In genomic region chr10:17808971-17809841, GRCh38 we compare ENCODE assay signal across 14 cellular contexts. TPM values are rescaled to one million over a fixed set of nuclear protein-coding genes. Genes with fewer than 3 reads are reported as not detected.
DNase-seq lines count a peak whose midpoint lies in the region; ATAC-seq, FAIRE-seq and TF ChIP-seq lines count a peak whose summit lies in the region.
"Had no signal": no experiment of that assay in that cellular context is flagged by ENCODE, and none has a peak within 500 bp of the region (broad histone marks: within the 10 kb centered on the region; RNA-seq: fewer than 3 reads in every experiment).

Gene MRC1 (plus strand): TSS chr10:17809348. CDS start chr10:17809466, 118 bp downstream.

- H3F3A ChIP-seq in GM23248 (ENCODE audit: insufficient read depth), result no peaks in the 10 kb centered on the region

- intact Hi-C loops in heart right ventricle (cut with DNase I) (no loop called here), tibial artery (cut with DNase I; ENCODE audit: low total_unique reads) (no loop called here)

- H3K4me1 ChIP-seq in heart right ventricle (peaks cover 0 to 18% (median 0%) of the 10 kb centered on the region in 9 donors), tibial artery (no peaks in the 10 kb centered on the region), GM23248 (ENCODE audit: insufficient read depth) (0 out of 2 replicates have a peak, but pooled peaks cover 8% of the 10 kb centered on the region)
- H3K4me1 ChIP-seq: Caco-2 had no signal

- H2AFZ ChIP-seq in GM23248, result no peak within 1 kb of the TSS

- WGBS in adipose tissue, 3 donors, result 45 to 86% (median 48%) methylated on average over 23 of the region's 23 CpGs
- WGBS in heart right ventricle, 2 donors, result 67 to 69% methylated on average over 23 of the region's 23 CpGs
- WGBS in GM23248 (ENCODE audit: low coverage in 1 of 2, low lambda C conversion rate in 2 of 2, missing lambda C conversion rate in 2 of 2), 2 experiments, result 84 to 86% methylated on average over 21 to 23 of the region's 23 CpGs

- no peaks in the 10 kb centered on the region for H3K9me2 ChIP-seq in GM23248 (ENCODE audit: insufficient read depth)

- H3K4me3 Mint-ChIP-seq in neural crest cell, result no peak within 1 kb of the TSS

- H3K4me3 ChIP-seq in heart right ventricle (peak within 1 kb of the TSS in 8 of 10 donors; percentile 10 to 53 (median 34)), tibial artery (peak within 1 kb of the TSS; percentile 26 to 36), GM23248 (no peak within 1 kb of the TSS)

- no peaks in the 10 kb centered on the region for H4K20me1 ChIP-seq in GM23248 (ENCODE audit: insufficient read depth)

- no peaks in the 10 kb centered on the region for H3K27me3 Mint-ChIP-seq in neural crest cell (ENCODE audit: low read depth)

- H3K27ac ChIP-seq in adipose tissue (ENCODE audit: low read depth, low read length) (no peak within 1 kb of the TSS), heart right ventricle (peak within 1 kb of the TSS in 5 of 10 donors; percentile 12 to 78 (median 48)), tibial artery (no peak within 1 kb of the TSS), GM23248 (no peak within 1 kb of the TSS)
- H3K27ac ChIP-seq: brain microvascular endothelial cell had no signal

- no peak within 1 kb of the TSS for H3K4me2 ChIP-seq in GM23248 (ENCODE audit: unreplicated experiment)

- FAIRE-seq in GM19239 (lab: Jason Lieb, UNC), result no peak
- FAIRE-seq: islet of Langerhans had no signal

- no peaks in the 10 kb centered on the region for H3K4me1 Mint-ChIP-seq in neural crest cell

- DNase-seq in heart right ventricle (peak; percentile 20 to 29), neural crest cell (ENCODE audit: low read depth, low spot score) (no peak), tibial artery (peak; percentile 66 to 73), NCI-H2107 treated with DMSO at 0.1 percent for 48 hours (lab: John Stamatoyannopoulos, UW; ENCODE audit: unreplicated experiment) (no peak), SK-N-DZ (ENCODE audit: low spot score) (no peak), GM19239 (ENCODE audit: insufficient read length, low spot score) (no peak), GM23248 (no peak)
- DNase-seq: activated T-cell treated with anti-CD3 and anti-CD28 coated beads, Interleukin-2, amount 50 U/mL, for 1 hour; brain microvascular endothelial cell; Caco-2; HCEC 1CT had no signal

- TF ChIP-seq CTCF in heart right ventricle (IDR thresholded peaks at IDR 0.05), result no peak
- no peak for TF ChIP-seq CTCF in neural crest cell (conservative IDR thresholded peaks at IDR 0.05)
- TF ChIP-seq CTCF in tibial artery (IDR thresholded peaks at IDR 0.05), result no peak

- H3K36me3 Mint-ChIP-seq in neural crest cell (ENCODE audit: low read depth), result no peaks in the 10 kb centered on the region

- peak; percentile 34 to 80 (median 73) for ATAC-seq in heart right ventricle

- H3K9me3 ChIP-seq in heart right ventricle (peaks cover 0 to 7% (median 0%) of the 10 kb centered on the region in 11 donors), tibial artery (no peaks in the 10 kb centered on the region), GM23248 (ENCODE audit: low read depth) (no peaks in the 10 kb centered on the region)
- H3K9me3 ChIP-seq: Caco-2 had no signal

- H3K79me2 ChIP-seq in GM23248 (ENCODE audit: insufficient read depth), result no peaks in the 10 kb centered on the region

- H3K36me3 ChIP-seq in heart right ventricle, result no peaks in the 10 kb centered on the region
- no peaks in the 10 kb centered on the region for H3K36me3 ChIP-seq in tibial artery
- no peaks in the 10 kb centered on the region for H3K36me3 ChIP-seq in GM23248 (ENCODE audit: low read depth)
- H3K36me3 ChIP-seq: brain microvascular endothelial cell had no signal

- in situ Hi-C loops in GM23248 (cut with MboI), result no loop called here

- no peak within 1 kb of the TSS for H3K9ac ChIP-seq in GM23248

- H3K27me3 ChIP-seq in heart right ventricle (peaks cover 0 to 21% (median 0%) of the 10 kb centered on the region in 7 donors), tibial artery (peaks cover 0 to 4% of the 10 kb centered on the region in 2 donors), GM23248 (replicated peaks; ENCODE audit: insufficient read depth) (no peaks in the 10 kb centered on the region)
- H3K27me3 ChIP-seq: brain microvascular endothelial cell had no signal

- H3K9me3 Mint-ChIP-seq in neural crest cell, result no peaks in the 10 kb centered on the region

- peak within 1 kb of the TSS; percentile 23 for H3K27ac Mint-ChIP-seq in neural crest cell (ENCODE audit: unreplicated experiment)

RNA-seq across cellular contexts. Expression of gene MRC1, which starts in this region (rescaled TPM):
- polyA plus RNA-seq in adipose tissue, result 10 to 100 TPM in 2 of 3 donors, 1 to 10 TPM in 1; 5.0 to 43.2 (median 32.8) TPM
- total RNA-seq in heart right ventricle, result 10 to 100 TPM in 5 of 10 donors, 1 to 10 TPM in 5; 4.3 to 84.0 (median 9.1) TPM
- polyA plus RNA-seq in heart right ventricle, result 1 to 10 TPM; 4.1 to 5.9 TPM
- total RNA-seq in neural crest cell, result not detected in 2 replicates
- not detected in 2 replicates for polyA plus RNA-seq in SK-N-DZ (2014; cell fraction: cytosol; rRNA removed)
- not detected in 2 replicates for polyA plus RNA-seq in SK-N-DZ (2014; cell fraction: nucleus; rRNA removed)
- total RNA-seq in GM23248 (2014; rRNA removed; shearing (Covaris generic)), result not detected in 2 replicates
- polyA plus RNA-seq in GM23248 (2016; fragmentation: Nextera tagmentation; extraction: Ambion mirVana), result not detected in 2 replicates
- total RNA-seq: LHCN-M2 had no signal

Comparison
In these comparisons a context has a peak if more than half of its experiments do, and no peak if none do; other contexts are left out.
1. DNase-seq: peak in heart right ventricle (2 of 2) and tibial artery (2 of 2); none in neural crest cell (single experiment), NCI-H2107 treated with DMSO at 0.1 percent for 48 hours (single experiment), SK-N-DZ (single experiment), GM19239 (single experiment) and GM23248 (single experiment).